In genomic region chr10:133356953-133357292, GRCh38 we compare ENCODE assay signal across 8 cellular contexts. TPM values are rescaled to one million over a fixed set of nuclear protein-coding genes. Genes with fewer than 3 reads are reported as not detected.
DNase-seq lines count a peak whose midpoint lies in the region; TF ChIP-seq lines count a peak whose summit lies in the region.

No MANE protein-coding gene starts in this region.

- H3K36me3 ChIP-seq in kidney epithelial cell (ENCODE audit: control insufficient read depth, insufficient read depth, low read length) (no peaks in the 10 kb centered on the region), suprapubic skin (peaks cover 2% of the 10 kb centered on the region)

- H3K27me3 ChIP-seq in kidney epithelial cell (ENCODE audit: control insufficient read depth, insufficient read depth, low read length) (no peaks in the 10 kb centered on the region), suprapubic skin (no peaks in the 10 kb centered on the region)

- peaks cover 3% of the 10 kb centered on the region for H3K36me3 Mint-ChIP-seq in activated CD4-positive, alpha-beta T cell treated with anti-CD3 and anti-CD28 coated beads, Interleukin-2, amount 10 ng/mL, durations not matched to agents 24 days and 14 days (ENCODE audit: low read depth)
- peaks cover 4% of the 10 kb centered on the region for H3K36me3 Mint-ChIP-seq in activated naive CD8-positive, alpha-beta T cell treated with anti-CD3 and anti-CD28 coated beads for 36 hours

- H3K4me3 Mint-ChIP-seq in activated CD4-positive, alpha-beta T cell treated with anti-CD3 and anti-CD28 coated beads, Interleukin-2, amount 10 ng/mL, durations not matched to agents 24 days and 14 days = peak overlapping the region; percentile 85
- peak overlapping the region; percentile 84 for H3K4me3 Mint-ChIP-seq in activated naive CD8-positive, alpha-beta T cell treated with anti-CD3 and anti-CD28 coated beads for 36 hours

- no peak for TF ChIP-seq EP300 in suprapubic skin (IDR thresholded peaks at IDR 0.05)

- no peak for TF ChIP-seq POLR2A in suprapubic skin (IDR thresholded peaks at IDR 0.05)

- peaks cover 2% of the 10 kb centered on the region for H3K4me1 Mint-ChIP-seq in activated CD4-positive, alpha-beta T cell treated with anti-CD3 and anti-CD28 coated beads, Interleukin-2, amount 10 ng/mL, durations not matched to agents 24 days and 14 days
- H3K4me1 Mint-ChIP-seq in activated naive CD8-positive, alpha-beta T cell treated with anti-CD3 and anti-CD28 coated beads for 36 hours = peaks cover 2% of the 10 kb centered on the region

- H3K4me3 ChIP-seq in kidney epithelial cell (ENCODE audit: low read depth, low read length) (peak overlapping the region; percentile 62), suprapubic skin (peak overlapping the region; percentile 78)

- no peak for TF ChIP-seq CTCF in kidney epithelial cell (IDR thresholded peaks at IDR 0.05; ENCODE audit: insufficient read depth, low read length, poor library complexity, severe bottlenecking)
- no peak for TF ChIP-seq CTCF in suprapubic skin (IDR thresholded peaks at IDR 0.05)

- H3K27me3 Mint-ChIP-seq in activated CD4-positive, alpha-beta T cell treated with anti-CD3 and anti-CD28 coated beads, Interleukin-2, amount 10 ng/mL, durations not matched to agents 24 days and 14 days = no peaks in the 10 kb centered on the region
- H3K27me3 Mint-ChIP-seq in activated naive CD8-positive, alpha-beta T cell treated with anti-CD3 and anti-CD28 coated beads for 36 hours = no peaks in the 10 kb centered on the region

- H3K4me1 ChIP-seq in suprapubic skin = peaks cover 35% of the 10 kb centered on the region

- H3K9me3 ChIP-seq in suprapubic skin = no peaks in the 10 kb centered on the region

- no peak overlapping the region for H3K27ac ChIP-seq in suprapubic skin

- peak overlapping the region; percentile 67 for H3K27ac Mint-ChIP-seq in activated CD4-positive, alpha-beta T cell treated with anti-CD3 and anti-CD28 coated beads, Interleukin-2, amount 10 ng/mL, durations not matched to agents 24 days and 14 days
- H3K27ac Mint-ChIP-seq in activated naive CD8-positive, alpha-beta T cell treated with anti-CD3 and anti-CD28 coated beads for 36 hours = peak overlapping the region; percentile 75

- intact Hi-C loops in activated CD4-positive, alpha-beta T cell treated with anti-CD3 and anti-CD28 coated beads, Interleukin-2, amount 10 ng/mL, durations not matched to agents 24 days and 14 days (cut with micrococcal nuclease) = loop anchor here (1.0 to 5.0 kb wide), 3 partner anchors 16 to 80 kb away; partner anchors contain the start of genes ADAM8, ECHS1 and MTG1

- 40% methylated on average over 2 of the region's 17 CpGs for WGBS in suprapubic skin

- no peak for DNase-seq in activated CD4-positive, alpha-beta T cell treated with anti-CD3 and anti-CD28 coated beads, Interleukin-2, amount 10 ng/mL, durations not matched to agents 24 days and 14 days
- DNase-seq in activated CD4-positive, alpha-beta T cell treated with anti-CD3 and anti-CD28 coated beads, Interleukin-2, amount 50 U/mL, for 4 hours = no peak
- DNase-seq in activated naive CD8-positive, alpha-beta T cell treated with anti-CD3 and anti-CD28 coated beads for 36 hours = no peak
- DNase-seq in kidney epithelial cell (ENCODE audit: low read depth) = no peak
- DNase-seq in suprapubic skin (ENCODE audit: low spot score in 2 of 2) = no peak
- DNase-seq in NK-92 (lab: John Stamatoyannopoulos, UW; ENCODE audit: unreplicated experiment) = no peak
- DNase-seq in NCI-H146 treated with DMSO at 0.1 percent for 48 hours (lab: John Stamatoyannopoulos, UW; ENCODE audit: unreplicated experiment) = no peak
- DNase-seq in Ammon's horn (ENCODE audit: low spot score) = no peak

- no peaks in the 10 kb centered on the region for H3K9me3 Mint-ChIP-seq in activated CD4-positive, alpha-beta T cell treated with anti-CD3 and anti-CD28 coated beads, Interleukin-2, amount 10 ng/mL, durations not matched to agents 24 days and 14 days
- H3K9me3 Mint-ChIP-seq in activated naive CD8-positive, alpha-beta T cell treated with anti-CD3 and anti-CD28 coated beads for 36 hours = no peaks in the 10 kb centered on the region

RNA-seq across cellular contexts. Expression of gene FUOM, which starts 0.9 kb away (rescaled TPM):
- total RNA-seq in activated CD4-positive, alpha-beta T cell treated with anti-CD3 and anti-CD28 coated beads, Interleukin-2, amount 10 ng/mL, durations not matched to agents 24 days and 14 days = 43.6 and 46.6 TPM in 2 replicates
- total RNA-seq in activated naive CD8-positive, alpha-beta T cell treated with anti-CD3 and anti-CD28 coated beads for 36 hours = 10 to 100 TPM; 27.8 to 29.4 TPM
- total RNA-seq in kidney epithelial cell = 47.0 and 58.8 TPM in 2 replicates
- 10 to 100 TPM in 3 of 4 donors, 1 to 10 TPM in 1; 7.8 to 13.8 (median 11.7) TPM for total RNA-seq in suprapubic skin

RNA-seq across cellular contexts. Expression of gene PRAP1, which starts 9.8 kb away (rescaled TPM):
- not detected in 2 replicates for total RNA-seq in activated CD4-positive, alpha-beta T cell treated with anti-CD3 and anti-CD28 coated beads, Interleukin-2, amount 10 ng/mL, durations not matched to agents 24 days and 14 days
- not detected for total RNA-seq in activated naive CD8-positive, alpha-beta T cell treated with anti-CD3 and anti-CD28 coated beads for 36 hours
- total RNA-seq in kidney epithelial cell = not detected in 2 replicates
- total RNA-seq in suprapubic skin = 1 to 10 TPM in 1 of 4 donors, not detected in 3; 2.2 TPM

RNA-seq across cellular contexts. Expression of gene ECHS1, which starts 16.2 kb away (rescaled TPM):
- 64.3 and 66.3 TPM in 2 replicates for total RNA-seq in activated CD4-positive, alpha-beta T cell treated with anti-CD3 and anti-CD28 coated beads, Interleukin-2, amount 10 ng/mL, durations not matched to agents 24 days and 14 days
- total RNA-seq in activated naive CD8-positive, alpha-beta T cell treated with anti-CD3 and anti-CD28 coated beads for 36 hours = 10 to 100 TPM; 58.1 to 62.2 TPM
- total RNA-seq in kidney epithelial cell = 106 and 127 TPM in 2 replicates
- total RNA-seq in suprapubic skin = 10 to 100 TPM; 44.2 to 64.9 (median 54.7) TPM

RNA-seq across cellular contexts. Expression of gene CALY, which starts 20.2 kb away (rescaled TPM):
- not detected in 2 replicates for total RNA-seq in activated CD4-positive, alpha-beta T cell treated with anti-CD3 and anti-CD28 coated beads, Interleukin-2, amount 10 ng/mL, durations not matched to agents 24 days and 14 days
- total RNA-seq in activated naive CD8-positive, alpha-beta T cell treated with anti-CD3 and anti-CD28 coated beads for 36 hours = not detected
- total RNA-seq in kidney epithelial cell (0.96 TPM in 1 of 2 replicates, not detected in the other), suprapubic skin (under 1 TPM in 1 of 4 donors, not detected in 3; 0.30 TPM)

RNA-seq across cellular contexts. Expression of gene PAOX, which starts 22.1 kb away (rescaled TPM):
- 9.3 and 9.4 TPM in 2 replicates for total RNA-seq in activated CD4-positive, alpha-beta T cell treated with anti-CD3 and anti-CD28 coated beads, Interleukin-2, amount 10 ng/mL, durations not matched to agents 24 days and 14 days
- total RNA-seq in activated naive CD8-positive, alpha-beta T cell treated with anti-CD3 and anti-CD28 coated beads for 36 hours = 1 to 10 TPM; 4.6 to 4.7 TPM
- 4.3 and 6.4 TPM in 2 replicates for total RNA-seq in kidney epithelial cell
- total RNA-seq in suprapubic skin = 10 to 100 TPM in 2 of 4 donors, 1 to 10 TPM in 2; 7.8 to 23.4 (median 14.3) TPM
